29 cellular contexts compared by ENCODE assay signal in genomic region chr4:189177130-189177529, GRCh38.
A peak's percentile ranks its signal among the peaks of the same experiment; 100 is the strongest.
DNase-seq lines count a peak whose midpoint lies in the region; ATAC-seq and TF ChIP-seq lines count a peak whose summit lies in the region.
"Had no signal": no experiment of that assay in that cellular context is flagged by ENCODE, and none has a peak within 500 bp of the region (broad histone marks: within the 10 kb centered on the region; RNA-seq: fewer than 3 reads in every experiment).

No MANE protein-coding gene starts in this region.

- H3K4me3 ChIP-seq in DND-41 (ENCODE audit: low read depth in 1 of 2, low read length in 2 of 2) = no peak overlapping the region
- H3K4me3 ChIP-seq in fibroblast of mammary gland (ENCODE audit: control insufficient read depth, low read depth, low read length) = no peak overlapping the region
- H3K4me3 ChIP-seq: BLaER1, body of pancreas, GM12878, SJSA1, testis, uterus had no signal

- no peak overlapping the region for H3K9ac ChIP-seq in DND-41 (ENCODE audit: low read depth, low read length)
- H3K9ac ChIP-seq: BLaER1, parathyroid adenoma had no signal

- H3K27me3 ChIP-seq in DND-41 (ENCODE audit: insufficient read depth, low read length, poor library complexity) = no peaks in the 10 kb centered on the region
- H3K27me3 ChIP-seq: BLaER1, body of pancreas, SJSA1, testis, uterus had no signal

- H3K9me3 ChIP-seq in DND-41 (ENCODE audit: insufficient read depth, low read length, severe bottlenecking) = no peaks in the 10 kb centered on the region
- H3K9me3 ChIP-seq: BLaER1, body of pancreas, SJSA1, testis, uterus had no signal

- H2AFZ ChIP-seq in DND-41 (ENCODE audit: low read depth, low read length) = no peak overlapping the region
- H2AFZ ChIP-seq: parathyroid adenoma had no signal

- DNase-seq in DND-41 (peak; percentile 21), HK-2 (ENCODE audit: unreplicated experiment) (peak; percentile 31), RPMI8226 (peak; percentile 47), fibroblast of mammary gland (ENCODE audit: low read depth) (peak; percentile 2), midbrain (lab: John Stamatoyannopoulos, UW) (no peak)
- DNase-seq: activated CD4-positive, alpha-beta T cell treated with anti-CD3 and anti-CD28 coated beads for 4 hours; activated T-cell treated with anti-CD3 and anti-CD28 coated beads, Interleukin-2, amount 50 U/mL, for 4 hours; body of pancreas; DMS79 treated with DMSO at 0.1 percent for 48 hours; effector CD4-positive, alpha-beta T cell; erythroblast; hippocampal formation; Karpas-422; NCI-H1048; NCI-H1694 treated with DMSO at 0.1 percent for 48 hours; NCI-H345; right cardiac atrium; stimulated activated CD4-positive, alpha-beta T cell treated with anti-CD3 and anti-CD28 coated beads, Interleukin-4, amount 100 ng/mL, for 1 hour; stimulated activated naive CD4-positive, alpha-beta T cell; T-helper 17 cell; testis; uterus had no signal

- H3K4me1 ChIP-seq in DND-41 (ENCODE audit: insufficient read depth, low read length) = no peaks in the 10 kb centered on the region
- H3K4me1 ChIP-seq: body of pancreas, parathyroid adenoma, SJSA1, testis, uterus had no signal

- no peaks in the 10 kb centered on the region for H4K20me1 ChIP-seq in DND-41 (ENCODE audit: insufficient read depth, low read length)
- H4K20me1 ChIP-seq: BLaER1 had no signal

- no peaks in the 10 kb centered on the region for H3K79me2 ChIP-seq in DND-41 (ENCODE audit: insufficient read depth, low read length)
- H3K79me2 ChIP-seq: parathyroid adenoma had no signal

- no peak overlapping the region for H3K4me2 ChIP-seq in DND-41 (ENCODE audit: insufficient read depth, low read length)
- H3K4me2 ChIP-seq: BLaER1 had no signal

- no peak for TF ChIP-seq CTCF in DND-41 (IDR thresholded peaks at IDR 0.05; ENCODE audit: borderline replicate concordance, extremely low read depth, low read length, poor library complexity, severe bottlenecking)
- no peak for TF ChIP-seq CTCF in fibroblast of mammary gland (conservative IDR thresholded peaks at IDR 0.05; ENCODE audit: control insufficient read depth, insufficient read depth, low read depth, low read length)

- H3K27ac ChIP-seq in DND-41 (ENCODE audit: low read length) = no peak overlapping the region
- H3K27ac ChIP-seq: BLaER1, body of pancreas, parathyroid adenoma, SJSA1, testis, uterus had no signal

- H3K36me3 ChIP-seq in DND-41 (ENCODE audit: insufficient read depth, low read length) = no peaks in the 10 kb centered on the region
- H3K36me3 ChIP-seq: BLaER1, SJSA1, uterus had no signal

- ATAC-seq in DND-41 (ENCODE audit: insufficient read depth, low read depth) (peak; percentile 82), GM18498 (IDR thresholded peaks at IDR 0.05; ENCODE audit: unreplicated experiment) (no peak), GM19467 (IDR thresholded peaks at IDR 0.05; ENCODE audit: unreplicated experiment) (no peak), GM19452 (IDR thresholded peaks at IDR 0.05; ENCODE audit: unreplicated experiment) (no peak)
- ATAC-seq: activated T-cell treated with anti-CD3 and anti-CD28 coated beads, Interleukin-2, amount 50 U/mL, for 4 hours; body of pancreas; GM12878; right cardiac atrium; T-helper 17 cell had no signal
